ENCODE assay signal across 14 cellular contexts in genomic region chr2:85593023-85593422, GRCh38. TPM values are rescaled to one million over a fixed set of nuclear protein-coding genes. Genes with fewer than 3 reads are reported as not detected.
A peak's percentile ranks its signal among the peaks of the same experiment; 100 is the strongest.
DNase-seq lines count a peak whose midpoint lies in the region; ATAC-seq and TF ChIP-seq lines count a peak whose summit lies in the region.
"Had no signal": no experiment of that assay in that cellular context is flagged by ENCODE, and none has a peak within 500 bp of the region (broad histone marks: within the 10 kb centered on the region; RNA-seq: fewer than 3 reads in every experiment).

No MANE protein-coding gene starts in this region.

- no peaks in the 10 kb centered on the region for H3K9me3 Mint-ChIP-seq in CD4-positive, alpha-beta T cell
- H3K9me3 Mint-ChIP-seq in central memory CD8-positive, alpha-beta T cell, result no peaks in the 10 kb centered on the region
- H3K9me3 Mint-ChIP-seq in nephron, result no peaks in the 10 kb centered on the region

- WGBS in suprapubic skin, result 40% methylated on average over 1 of the region's 3 CpGs

- H3K4me3 ChIP-seq in suprapubic skin, result no peak overlapping the region
- H3K4me3 ChIP-seq: BLaER1 had no signal

- DNase-seq in DMS53 (lab: John Stamatoyannopoulos, UW) (peak; percentile 42), DMS53 treated with DMSO at 0.1 percent for 48 hours (lab: John Stamatoyannopoulos, UW; ENCODE audit: unreplicated experiment) (no peak), suprapubic skin (ENCODE audit: low spot score in 2 of 2) (no peak), substantia nigra (lab: John Stamatoyannopoulos, UW) (no peak), SK-N-DZ (ENCODE audit: low spot score) (no peak)
- no peak for DNase-seq in CD4-positive, alpha-beta T cell
- no peak for DNase-seq in central memory CD8-positive, alpha-beta T cell (ENCODE audit: low spot score in 2 of 2)
- DNase-seq: DMS153, NCI-H1417 treated with DMSO at 0.1 percent for 48 hours, NCI-H2081, NCI-H510A treated with DMSO at 0.1 percent for 48 hours had no signal

- peaks cover 21% of the 10 kb centered on the region for H3K36me3 Mint-ChIP-seq in CD4-positive, alpha-beta T cell (ENCODE audit: low read depth)
- H3K36me3 Mint-ChIP-seq in central memory CD8-positive, alpha-beta T cell (ENCODE audit: insufficient read depth), result peaks cover 9% of the 10 kb centered on the region
- no peaks in the 10 kb centered on the region for H3K36me3 Mint-ChIP-seq in nephron (ENCODE audit: low read depth)

- no peaks in the 10 kb centered on the region for H3K27me3 ChIP-seq in CD4-positive, alpha-beta T cell (ENCODE audit: control insufficient read depth, insufficient read depth, low read length)
- no peaks in the 10 kb centered on the region for H3K27me3 ChIP-seq in suprapubic skin
- H3K27me3 ChIP-seq: BLaER1 had no signal

- H3K9me3 ChIP-seq in CD4-positive, alpha-beta T cell (ENCODE audit: control insufficient read depth, low read length), result no peaks in the 10 kb centered on the region
- no peaks in the 10 kb centered on the region for H3K9me3 ChIP-seq in suprapubic skin
- H3K9me3 ChIP-seq: BLaER1 had no signal

- H3K27ac Mint-ChIP-seq in CD4-positive, alpha-beta T cell, result no peak overlapping the region
- peak overlapping the region; percentile 38 for H3K27ac Mint-ChIP-seq in central memory CD8-positive, alpha-beta T cell (ENCODE audit: low read depth)
- no peak overlapping the region for H3K27ac Mint-ChIP-seq in nephron

- POLR2A ChIA-PET in CD4-positive, alpha-beta T cell (lab: Charles Lee), result interaction anchor here (4.2 kb wide), 1 partner anchor 8 kb away, joined by 60 read pairs; the partner anchor contains the start of gene VAMP5

- no peak for ATAC-seq in CD4-positive, alpha-beta T cell (ENCODE audit: poor library complexity)
- no peak for ATAC-seq in central memory CD8-positive, alpha-beta T cell (replicated peaks; ENCODE audit: extremely low read depth, poor library complexity, severe bottlenecking)

- H3K36me3 ChIP-seq in suprapubic skin, result peaks cover 11% of the 10 kb centered on the region

- TF ChIP-seq CTCF in CD4-positive, alpha-beta T cell (IDR thresholded peaks at IDR 0.05), result no peak
- no peak for TF ChIP-seq CTCF in nephron (IDR thresholded peaks at IDR 0.05; ENCODE audit: unreplicated experiment in 3 of 3)
- TF ChIP-seq CTCF in suprapubic skin (IDR thresholded peaks at IDR 0.05), result no peak

- no peak for TF ChIP-seq EP300 in suprapubic skin (IDR thresholded peaks at IDR 0.05)

- intact Hi-C loops in CD4-positive, alpha-beta T cell (cut with DNase I, micrococcal nuclease), result loop anchor here in 1 of 2 experiments (10.0 kb wide), 1 partner anchor 512 kb away; the partner anchor contains the start of genes POLR1A and PTCD3

- no peak overlapping the region for H3K27ac ChIP-seq in CD4-positive, alpha-beta T cell (ENCODE audit: low read depth, low read length)
- no peak overlapping the region for H3K27ac ChIP-seq in suprapubic skin
- H3K27ac ChIP-seq in substantia nigra (ENCODE audit: low read depth, low read length, poor library complexity, severe bottlenecking), result no peak overlapping the region
- H3K27ac ChIP-seq: 22Rv1, BLaER1 had no signal

- peaks cover 67% of the 10 kb centered on the region for H3K4me1 ChIP-seq in suprapubic skin

- H3K4me1 Mint-ChIP-seq in CD4-positive, alpha-beta T cell (ENCODE audit: low read depth), result peaks cover 48% of the 10 kb centered on the region
- peaks cover 59% of the 10 kb centered on the region for H3K4me1 Mint-ChIP-seq in central memory CD8-positive, alpha-beta T cell
- peaks cover 33% of the 10 kb centered on the region for H3K4me1 Mint-ChIP-seq in nephron

- H3K27me3 Mint-ChIP-seq in CD4-positive, alpha-beta T cell, result no peaks in the 10 kb centered on the region
- H3K27me3 Mint-ChIP-seq in central memory CD8-positive, alpha-beta T cell, result no peaks in the 10 kb centered on the region
- no peaks in the 10 kb centered on the region for H3K27me3 Mint-ChIP-seq in nephron (ENCODE audit: low read depth)

- no peak for TF ChIP-seq POLR2A in suprapubic skin (IDR thresholded peaks at IDR 0.05)

- CTCF ChIA-PET in CD4-positive, alpha-beta T cell (lab: Charles Lee), result no interaction called here

- H3K4me3 Mint-ChIP-seq in CD4-positive, alpha-beta T cell, result peak overlapping the region; percentile 58
- peak overlapping the region; percentile 16 for H3K4me3 Mint-ChIP-seq in central memory CD8-positive, alpha-beta T cell
- peak overlapping the region; percentile 8 to 100 (median 38) for H3K4me3 Mint-ChIP-seq in nephron

RNA-seq across cellular contexts. Expression of gene RNF181, which starts 2.5 kb away (rescaled TPM):
- total RNA-seq in CD4-positive, alpha-beta T cell, result 10 to 100 TPM; 41.5 to 43.8 TPM
- 100 to 1,000 TPM in 3 of 4 donors, 10 to 100 TPM in 1; 89.9 to 127 (median 110) TPM for total RNA-seq in suprapubic skin
- 200 and 204 TPM in 2 replicates for polyA plus RNA-seq in SK-N-DZ (2014; cell fraction: cytosol; rRNA removed)
- 162 and 192 TPM in 2 replicates for polyA plus RNA-seq in SK-N-DZ (2014; cell fraction: nucleus; rRNA removed)

RNA-seq across cellular contexts. Expression of gene VAMP5, which starts 8.8 kb away (rescaled TPM):
- 10 to 100 TPM; 17.0 to 17.2 TPM for total RNA-seq in CD4-positive, alpha-beta T cell
- total RNA-seq in suprapubic skin, result 10 to 100 TPM in 2 of 4 donors, 1 to 10 TPM in 2; 7.9 to 24.1 (median 14.0) TPM
- not detected in 2 replicates for polyA plus RNA-seq in SK-N-DZ (2014; cell fraction: cytosol; rRNA removed)
- polyA plus RNA-seq in SK-N-DZ (2014; cell fraction: nucleus; rRNA removed), result not detected in 2 replicates

RNA-seq across cellular contexts. Expression of gene TMEM150A, which starts 9.5 kb away (rescaled TPM):
- total RNA-seq in CD4-positive, alpha-beta T cell, result 1 to 10 TPM; 6.6 to 7.0 TPM
- 10 to 100 TPM; 13.1 to 15.0 (median 14.1) TPM for total RNA-seq in suprapubic skin
- 9.3 and 11.0 TPM in 2 replicates for polyA plus RNA-seq in SK-N-DZ (2014; cell fraction: cytosol; rRNA removed)
- 18.5 and 23.9 TPM in 2 replicates for polyA plus RNA-seq in SK-N-DZ (2014; cell fraction: nucleus; rRNA removed)

RNA-seq across cellular contexts. Expression of gene VAMP8, which starts 15.6 kb away (rescaled TPM):
- 10 to 100 TPM; 32.3 to 37.3 TPM for total RNA-seq in CD4-positive, alpha-beta T cell
- total RNA-seq in suprapubic skin, result 100 to 1,000 TPM in 1 of 4 donors, 10 to 100 TPM in 3; 85.5 to 123 (median 96.0) TPM
- polyA plus RNA-seq in SK-N-DZ (2014; cell fraction: cytosol; rRNA removed), result 2.1 and 4.8 TPM in 2 replicates
- 0.42 and 0.97 TPM in 2 replicates for polyA plus RNA-seq in SK-N-DZ (2014; cell fraction: nucleus; rRNA removed)

RNA-seq across cellular contexts. Expression of gene C2orf68, which starts 18.8 kb away (rescaled TPM):
- total RNA-seq in CD4-positive, alpha-beta T cell, result 10 to 100 TPM; 31.0 to 31.2 TPM
- 10 to 100 TPM; 15.8 to 28.1 (median 18.3) TPM for total RNA-seq in suprapubic skin
- 33.8 and 43.2 TPM in 2 replicates for polyA plus RNA-seq in SK-N-DZ (2014; cell fraction: cytosol; rRNA removed)
- 33.2 and 41.5 TPM in 2 replicates for polyA plus RNA-seq in SK-N-DZ (2014; cell fraction: nucleus; rRNA removed)
